In genomic region chr2:53455094-53455493, GRCh38 we compare ENCODE assay signal across 17 cellular contexts.
A peak's percentile ranks its signal among the peaks of the same experiment; 100 is the strongest.
DNase-seq lines count a peak whose midpoint lies in the region; ATAC-seq and TF ChIP-seq lines count a peak whose summit lies in the region.
"Had no signal": no experiment of that assay in that cellular context is flagged by ENCODE, and none has a peak within 500 bp of the region (broad histone marks: within the 10 kb centered on the region; RNA-seq: fewer than 3 reads in every experiment).

No MANE protein-coding gene starts in this region.

- peaks cover 37% of the 10 kb centered on the region for H3K9me2 ChIP-seq in GM23338 (ENCODE audit: insufficient read depth)

- no peaks in the 10 kb centered on the region for H3K27me3 Mint-ChIP-seq in GM23338 (ENCODE audit: insufficient read depth, low read depth, poor library complexity)

- H4K20me1 ChIP-seq in GM23338 (replicated peaks; ENCODE audit: insufficient read depth): no peaks in the 10 kb centered on the region

- H3K9me3 ChIP-seq in left lung (no peaks in the 10 kb centered on the region), aorta (ENCODE audit: control insufficient read depth, low read length) (no peaks in the 10 kb centered on the region)
- H3K9me3 ChIP-seq: Peyer's patch had no signal

- H3K36me3 ChIP-seq in GM23338 (ENCODE audit: insufficient read depth) (no peaks in the 10 kb centered on the region), left lung (no peaks in the 10 kb centered on the region), aorta (ENCODE audit: control insufficient read depth in 1 of 2, insufficient read depth in 2 of 2, low read length in 1 of 2) (no peaks in the 10 kb centered on the region)
- H3K36me3 ChIP-seq: Peyer's patch had no signal

- no peak overlapping the region for H3K4me3 ChIP-seq in GM23338
- H3K4me3 ChIP-seq in epithelial cell of esophagus (ENCODE audit: low read length): no peak overlapping the region
- no peak overlapping the region for H3K4me3 ChIP-seq in left lung
- no peak overlapping the region for H3K4me3 ChIP-seq in aorta (ENCODE audit: low read length in 2 of 2)
- H3K4me3 ChIP-seq: K562, Peyer's patch had no signal

- intact Hi-C loops in left lung (cut with DNase I): no loop called here
- intact Hi-C loops in aorta (cut with DNase I): no loop called here

- H3K4me1 Mint-ChIP-seq in GM23338: peaks cover 20% of the 10 kb centered on the region; the same call in 2 of the 3 replicates

- H3F3A ChIP-seq in GM23338 (replicated peaks; ENCODE audit: low read depth): no peaks in the 10 kb centered on the region

- H3K79me2 ChIP-seq in GM23338 (replicated peaks; ENCODE audit: insufficient read depth): no peaks in the 10 kb centered on the region

- no peak overlapping the region for H3K27ac ChIP-seq in GM23338 (ENCODE audit: low read depth)
- no peak overlapping the region for H3K27ac ChIP-seq in left lung
- no peak overlapping the region for H3K27ac ChIP-seq in aorta (ENCODE audit: low read depth in 1 of 2, low read length in 2 of 2)
- H3K27ac ChIP-seq: C4-2B, HL-60, Peyer's patch had no signal

- DNase-seq in GM23338 (ENCODE audit: low spot score) (no peak), epithelial cell of esophagus (ENCODE audit: low read depth) (peak; percentile 42), left lung (no peak), aorta (no peak), T1000 (lab: John Stamatoyannopoulos, UW) (no peak), NCI-H345 treated with DMSO at 0.1 percent for 48 hours (lab: John Stamatoyannopoulos, UW; ENCODE audit: unreplicated experiment) (no peak)
- DNase-seq: H9, NCI-H1436, NCI-H2029, NCI-H2171 treated with DMSO at 0.1 percent for 48 hours, NCI-H510A, Peyer's patch had no signal

- 82 to 83% methylated on average over 6 of the region's 6 CpGs for WGBS in aorta, 2 donors

- peaks cover 4% of the 10 kb centered on the region; the same call in 2 of the 3 replicates for H3K36me3 Mint-ChIP-seq in GM23338 (ENCODE audit: low read depth)

- no peaks in the 10 kb centered on the region for H3K4me1 ChIP-seq in GM23338 (ENCODE audit: insufficient read depth)
- H3K4me1 ChIP-seq in left lung: no peaks in the 10 kb centered on the region
- peaks cover 0 to 4% of the 10 kb centered on the region in 2 donors for H3K4me1 ChIP-seq in aorta (ENCODE audit: control insufficient read depth in 1 of 2, insufficient read depth in 2 of 2, low read length in 2 of 2)
- H3K4me1 ChIP-seq: Peyer's patch had no signal

- no peak for ATAC-seq in GM23338
- ATAC-seq in left lung: peak; percentile 52
- ATAC-seq in aorta (ENCODE audit: low FRiP score): peak; percentile 14
- ATAC-seq in GM19023 (IDR thresholded peaks at IDR 0.05; ENCODE audit: unreplicated experiment): no peak
- ATAC-seq: K562, Right ventricle myocardium inferior had no signal

- H3K27me3 ChIP-seq in GM23338 (ENCODE audit: insufficient read depth) (no peaks in the 10 kb centered on the region), left lung (no peaks in the 10 kb centered on the region), aorta (ENCODE audit: control insufficient read depth in 1 of 2, insufficient read depth in 2 of 2, low read length in 1 of 2) (no peaks in the 10 kb centered on the region)
- H3K27me3 ChIP-seq: Peyer's patch had no signal

- no peaks in the 10 kb centered on the region for H3K9me3 Mint-ChIP-seq in GM23338

- TF ChIP-seq CTCF in GM23338 (conservative IDR thresholded peaks at IDR 0.05; ENCODE audit: low read depth in 2 of 2) (no peak), epithelial cell of esophagus (IDR thresholded peaks at IDR 0.05; ENCODE audit: insufficient read depth, low read depth, low read length, missing control alignments) (no peak), left lung (IDR thresholded peaks at IDR 0.05) (no peak)

- no peak overlapping the region; the same call in 1 of the 2 replicates for H2AFZ ChIP-seq in GM23338

- H3K27ac Mint-ChIP-seq in GM23338: 0 out of 2 replicates have a peak overlapping the region, but pooled peaks have one; percentile 6

- no peak overlapping the region for H3K4me3 Mint-ChIP-seq in GM23338
- H3K4me3 Mint-ChIP-seq: H9 had no signal

- no peak overlapping the region for H3K4me2 ChIP-seq in GM23338

TF ChIP-seq in GM23338, 12 proteins besides CTCF, POLR2A, EP300 and RAD21 (continues in another document):
- TF ChIP-seq ZNF114 (CRISPR knock-in tag; IDR thresholded peaks at IDR 0.05): no peak
- no peak for TF ChIP-seq ZNF331 (CRISPR knock-in tag; IDR thresholded peaks at IDR 0.05; ENCODE audit: low read depth)
- no peak for TF ChIP-seq REST (IDR thresholded peaks at IDR 0.05; ENCODE audit: unreplicated experiment)
- TF ChIP-seq EZH2 (IDR thresholded peaks at IDR 0.05; ENCODE audit: low read depth, unreplicated experiment): no peak
- TF ChIP-seq NANOG (IDR thresholded peaks at IDR 0.05; ENCODE audit: borderline replicate concordance): no peak
- no peak for TF ChIP-seq ETS1 (IDR thresholded peaks at IDR 0.05)
- no peak for TF ChIP-seq STAT1 (IDR thresholded peaks at IDR 0.05; ENCODE audit: unreplicated experiment)
- TF ChIP-seq CREB1 (CRISPR knock-in tag; IDR thresholded peaks at IDR 0.05; ENCODE audit: low read depth): no peak

Comparison
In these comparisons a context has a peak if more than half of its experiments do, and no peak if none do; other contexts are left out.
1. ATAC-seq: peak in left lung (single experiment) and aorta (single experiment); none in GM23338 (single experiment) and GM19023 (single experiment).